8 cellular contexts compared by ENCODE assay signal in genomic region chr7:151448261-151449252, GRCh38. TPM values are rescaled to one million over a fixed set of nuclear protein-coding genes. Genes with fewer than 3 reads are reported as not detected.
DNase-seq lines count a peak whose midpoint lies in the region; ATAC-seq and TF ChIP-seq lines count a peak whose summit lies in the region.

No MANE protein-coding gene starts in this region.

- no peak overlapping the region for H3K27ac Mint-ChIP-seq in endothelial cell (ENCODE audit: unreplicated experiment)
- H3K27ac Mint-ChIP-seq in mesothelial cell of epicardium, result no peak overlapping the region

- no peaks in the 10 kb centered on the region for H3K9me3 ChIP-seq in ES-I3 (ENCODE audit: control insufficient read depth, insufficient read depth, low read length)

- peaks cover 8% of the 10 kb centered on the region; the same call in 1 of the 2 replicates for H3K4me1 ChIP-seq in ES-I3 (ENCODE audit: insufficient read depth, low read length)

- H3K36me3 Mint-ChIP-seq in endothelial cell (ENCODE audit: low read depth, unreplicated experiment) (no peaks in the 10 kb centered on the region), mesothelial cell of epicardium (no peaks in the 10 kb centered on the region)

- H3K36me3 ChIP-seq in ES-I3 (ENCODE audit: insufficient read depth, low read length), result no peaks in the 10 kb centered on the region

- peak overlapping the region; percentile 61 for H3K9ac ChIP-seq in ES-I3 (ENCODE audit: low read depth, low read length)

- H3K4me1 Mint-ChIP-seq in endothelial cell (ENCODE audit: unreplicated experiment), result peaks cover 7% of the 10 kb centered on the region
- peaks cover 40% of the 10 kb centered on the region for H3K4me1 Mint-ChIP-seq in mesothelial cell of epicardium

- ATAC-seq in HG02678 (IDR thresholded peaks at IDR 0.05; ENCODE audit: unreplicated experiment) (peak; percentile 84), HG03139 (IDR thresholded peaks at IDR 0.05; ENCODE audit: unreplicated experiment) (no peak)

- H3K9me3 Mint-ChIP-seq in endothelial cell (ENCODE audit: unreplicated experiment), result no peaks in the 10 kb centered on the region
- no peaks in the 10 kb centered on the region for H3K9me3 Mint-ChIP-seq in mesothelial cell of epicardium

- DNase-seq in NCI-H774 (lab: John Stamatoyannopoulos, UW) (peak; percentile 34), endothelial cell (ENCODE audit: low spot score) (peak; percentile 76), mesothelial cell of epicardium (ENCODE audit: low spot score in 2 of 2, unreplicated experiment in 2 of 2) (peak; percentile 56 to 85)
- peak; percentile 53 for DNase-seq in activated CD8-positive, alpha-beta memory T cell treated with anti-CD3 and anti-CD28 coated beads, Interleukin-2, amount 50 U/mL, for 1 hour (ENCODE audit: extremely low read depth)
- peak; percentile 62 to 69 for DNase-seq in stimulated activated CD8-positive, alpha-beta memory T cell treated with anti-CD3 and anti-CD28 coated beads, Interleukin-2, amount 100 ng/mL, for 1 hour (ENCODE audit: low read depth in 2 of 2)

- H3K27me3 Mint-ChIP-seq in endothelial cell (ENCODE audit: unreplicated experiment) (peaks cover 2% of the 10 kb centered on the region), mesothelial cell of epicardium (ENCODE audit: low read depth) (no peaks in the 10 kb centered on the region)

- no peak overlapping the region for H3K4me3 Mint-ChIP-seq in endothelial cell (ENCODE audit: unreplicated experiment)
- peak overlapping the region; percentile 58 for H3K4me3 Mint-ChIP-seq in mesothelial cell of epicardium

- TF ChIP-seq CTCF in endothelial cell (IDR thresholded peaks at IDR 0.05; ENCODE audit: unreplicated experiment) (peak; percentile 74), mesothelial cell of epicardium (IDR thresholded peaks at IDR 0.05; ENCODE audit: unreplicated experiment) (peak; percentile 85)

RNA-seq across cellular contexts. Expression of gene CRYGN, which starts 8.6 kb away (rescaled TPM):
- total RNA-seq in endothelial cell (ENCODE audit: unreplicated experiment) (not detected), mesothelial cell of epicardium (9.4 to 12.2 TPM (median 10.5 TPM) in 3 replicates)

RNA-seq across cellular contexts. Expression of gene WDR86, which starts 38.7 kb away (rescaled TPM):
- total RNA-seq in endothelial cell (ENCODE audit: unreplicated experiment) (57.0 TPM), mesothelial cell of epicardium (259 to 274 TPM (median 266 TPM) in 3 replicates)
